In genomic region chr2:136344339-136344738, GRCh38 we compare ENCODE assay signal across 14 cellular contexts.
DNase-seq lines count a peak whose midpoint lies in the region; ATAC-seq and TF ChIP-seq lines count a peak whose summit lies in the region.
"Had no signal": no experiment of that assay in that cellular context is flagged by ENCODE, and none has a peak within 500 bp of the region (broad histone marks: within the 10 kb centered on the region; RNA-seq: fewer than 3 reads in every experiment).

No MANE protein-coding gene starts in this region.

- 84 to 93% methylated on average over 3 of the region's 3 CpGs for WGBS in lung, 2 donors

- H3K4me1 Mint-ChIP-seq in activated naive CD4-positive, alpha-beta T cell treated with anti-CD3 and anti-CD28 coated beads, Interleukin-2, amount 50 U/mL, for 24 hours: no peaks in the 10 kb centered on the region
- H3K4me1 Mint-ChIP-seq: CD8-positive, alpha-beta memory T cell had no signal

- H3K9me3 ChIP-seq in lung (ENCODE audit: control insufficient read depth in 2 of 2, insufficient read depth in 1 of 2, low read length in 1 of 2): no peaks in the 10 kb centered on the region
- H3K9me3 ChIP-seq: Caco-2 had no signal

- H3K27ac ChIP-seq in lung (ENCODE audit: low read depth in 1 of 2, low read length in 1 of 2): no peak overlapping the region
- H3K27ac ChIP-seq: 22Rv1, BLaER1 had no signal

- H3K27me3 Mint-ChIP-seq in activated naive CD4-positive, alpha-beta T cell treated with anti-CD3 and anti-CD28 coated beads, Interleukin-2, amount 50 U/mL, for 24 hours: no peaks in the 10 kb centered on the region
- H3K27me3 Mint-ChIP-seq: CD8-positive, alpha-beta memory T cell had no signal

- no peaks in the 10 kb centered on the region for H3K27me3 ChIP-seq in lung (ENCODE audit: control insufficient read depth, insufficient read depth)
- H3K27me3 ChIP-seq: BLaER1 had no signal

- no peaks in the 10 kb centered on the region for H3K4me1 ChIP-seq in lung (ENCODE audit: control insufficient read depth in 2 of 2, insufficient read depth in 2 of 2, low read length in 2 of 2)
- H3K4me1 ChIP-seq: BLaER1, Caco-2 had no signal

- H3K36me3 Mint-ChIP-seq in activated naive CD4-positive, alpha-beta T cell treated with anti-CD3 and anti-CD28 coated beads, Interleukin-2, amount 50 U/mL, for 24 hours: peaks cover 1% of the 10 kb centered on the region

- TF ChIP-seq CTCF in lung (IDR thresholded peaks at IDR 0.05; ENCODE audit: control extremely low read depth, extremely low read depth): no peak

- H3K27ac Mint-ChIP-seq in activated naive CD4-positive, alpha-beta T cell treated with anti-CD3 and anti-CD28 coated beads, Interleukin-2, amount 50 U/mL, for 24 hours: peak overlapping the region; percentile 14

- no peak overlapping the region for H3K4me3 Mint-ChIP-seq in activated naive CD4-positive, alpha-beta T cell treated with anti-CD3 and anti-CD28 coated beads, Interleukin-2, amount 50 U/mL, for 24 hours
- H3K4me3 Mint-ChIP-seq: CD8-positive, alpha-beta memory T cell had no signal

- H3K36me3 ChIP-seq in lung (ENCODE audit: control insufficient read depth in 2 of 2, insufficient read depth in 2 of 2, low read length in 2 of 2): no peaks in the 10 kb centered on the region
- H3K36me3 ChIP-seq: BLaER1 had no signal

- H3K4me3 ChIP-seq in lung: no peak overlapping the region
- H3K4me3 ChIP-seq: BLaER1, GM12878 had no signal

- ATAC-seq in lung (ENCODE audit: insufficient read depth, low FRiP score): no peak
- ATAC-seq: GM12878, HCT116 had no signal

- DNase-seq in DMS 273 (lab: John Stamatoyannopoulos, UW; ENCODE audit: unreplicated experiment) (peak; percentile 15), DMS 273 treated with DMSO at 0.1 percent for 48 hours (lab: John Stamatoyannopoulos, UW) (no peak), lung (ENCODE audit: low spot score) (peak; percentile 16), GM03348 (ENCODE audit: low spot score) (no peak), NCI-H345 treated with DMSO at 0.1 percent for 48 hours (lab: John Stamatoyannopoulos, UW; ENCODE audit: unreplicated experiment) (no peak)
- DNase-seq in activated naive CD4-positive, alpha-beta T cell (lab: John Stamatoyannopoulos, UW): no peak
- DNase-seq in stimulated activated CD8-positive, alpha-beta memory T cell treated with anti-CD3 and anti-CD28 coated beads, Interleukin-4, amount 100 ng/mL, for 48 hours: peak; percentile 17
- DNase-seq: Caco-2; CD8-positive, alpha-beta memory T cell had no signal

- peaks cover 4% of the 10 kb centered on the region for H3K9me3 Mint-ChIP-seq in activated naive CD4-positive, alpha-beta T cell treated with anti-CD3 and anti-CD28 coated beads, Interleukin-2, amount 50 U/mL, for 24 hours
- H3K9me3 Mint-ChIP-seq: CD8-positive, alpha-beta memory T cell had no signal

Comparison
In these comparisons a context has a peak if more than half of its experiments do, and no peak if none do; other contexts are left out.
1. DNase-seq: peak in DMS 273 (single experiment), lung (single experiment) and stimulated activated CD8-positive, alpha-beta memory T cell treated with anti-CD3 and anti-CD28 coated beads, Interleukin-4, amount 100 ng/mL, for 48 hours (single experiment); none in DMS 273 treated with DMSO at 0.1 percent for 48 hours (single experiment), activated naive CD4-positive, alpha-beta T cell (0 of 4), GM03348 (single experiment) and NCI-H345 treated with DMSO at 0.1 percent for 48 hours (single experiment).